Comparison of ENCODE assay signal across 8 cellular contexts in the genomic region with DNA sequence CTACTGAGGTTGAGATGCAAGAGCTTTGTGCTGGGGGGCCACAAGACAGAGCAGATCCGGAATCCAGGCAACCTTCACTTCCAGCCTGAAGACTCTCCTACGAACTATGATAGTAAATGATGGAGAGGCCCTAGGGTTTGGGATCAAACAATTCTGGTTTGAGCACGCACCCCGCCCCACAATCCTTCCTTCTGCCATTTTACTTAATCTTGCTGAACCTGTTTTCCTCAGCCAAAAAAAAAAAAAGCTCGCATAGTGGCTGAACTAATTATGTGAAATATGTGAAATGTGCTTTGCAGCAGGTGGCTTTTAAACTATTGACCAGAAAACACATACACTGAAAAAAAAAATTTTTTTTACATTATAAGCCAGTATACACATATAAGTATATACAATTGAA. TPM values are rescaled to one million over a fixed set of nuclear protein-coding genes. Genes with fewer than 3 reads are reported as not detected.
A peak's percentile ranks its signal among the peaks of the same experiment; 100 is the strongest.
DNase-seq lines count a peak whose midpoint lies in the region; ATAC-seq, FAIRE-seq and TF ChIP-seq lines count a peak whose summit lies in the region.

No MANE protein-coding gene starts in this region.

- peaks cover 14% of the 10 kb centered on the region for H3F3A ChIP-seq in DOHH2 (ENCODE audit: control insufficient read depth, insufficient read depth)

- peaks cover 4% of the 10 kb centered on the region; the same call in 1 of the 2 replicates for H4K20me1 ChIP-seq in DOHH2 (ENCODE audit: control insufficient read depth, insufficient read depth, low read depth, low read length)

- BruUV-seq in Panc1 (replicated peaks; lab: Mats Ljungman, UMichigan) = TSS peak; percentile 89

- H3K4me1 ChIP-seq in DOHH2 (ENCODE audit: control insufficient read depth, low read length) (peaks cover 19% of the 10 kb centered on the region), Panc1 (ENCODE audit: control insufficient read depth, insufficient read depth, low read length) (peaks cover 6% of the 10 kb centered on the region; the same call in 1 of the 2 replicates), esophagus muscularis mucosa (peaks cover 16 to 34% (median 27%) of the 10 kb centered on the region in 4 donors), psoas muscle (peaks cover 15% of the 10 kb centered on the region)

- ATAC-seq in Panc1 (no peak), psoas muscle (no peak), HG03354 (IDR thresholded peaks at IDR 0.05; ENCODE audit: poor library complexity, severe bottlenecking, unreplicated experiment) (no peak)

- intact Hi-C loops in Panc1 (cut with micrococcal nuclease; ENCODE audit: unreplicated experiment) (no loop called here), esophagus muscularis mucosa (cut with DNase I) (no loop called here), psoas muscle (cut with DNase I) (no loop called here)

- CTCF ChIA-PET in Panc1 (lab: Charles Lee) = no interaction called here

- DNase-seq in Panc1 (ENCODE audit: low read depth, low spot score) = no peak
- no peak for DNase-seq in esophagus muscularis mucosa (ENCODE audit: extremely low spot score)
- no peak for DNase-seq in psoas muscle
- no peak for DNase-seq in cortex of kidney (lab: John Stamatoyannopoulos, UW)
- no peak for DNase-seq in GM19239 (ENCODE audit: insufficient read length, low spot score)
- DNase-seq in dedifferentiated amniotic fluid mesenchymal stem cell (ENCODE audit: extremely low spot score) = no peak

- TF ChIP-seq EP300 in esophagus muscularis mucosa (IDR thresholded peaks at IDR 0.05) = no peak

- whole genome bisulfite sequencing in esophagus muscularis mucosa = 82% methylated on average over 5 of the region's 5 CpGs
- 70 to 81% (median 79%) methylated on average over 5 of the region's 5 CpGs for WGBS in psoas muscle, 3 donors

- in situ Hi-C loops in Panc1 (cut with HindIII; ENCODE audit: low pct_unique_long_range_greater_than_20kb, low sequenced_read_pairs) = no loop called here

- H3K9me3 ChIP-seq in DOHH2 (ENCODE audit: control insufficient read depth, insufficient read depth, low read length) (no peaks in the 10 kb centered on the region), Panc1 (ENCODE audit: control insufficient read depth, insufficient read depth, low read depth, low read length) (no peaks in the 10 kb centered on the region), esophagus muscularis mucosa (no peaks in the 10 kb centered on the region), psoas muscle (no peaks in the 10 kb centered on the region)

- peak overlapping the region; percentile 73 for H3K27ac ChIP-seq in DOHH2 (ENCODE audit: low read depth, low read length)
- H3K27ac ChIP-seq in Panc1 (ENCODE audit: low read length) = peak overlapping the region; percentile 78; the same call in 1 of the 2 replicates
- H3K27ac ChIP-seq in esophagus muscularis mucosa (replicated peaks in 1 of 4) = peak overlapping the region in 3 of 4 donors; percentile 89 to 94 (median 89)
- H3K27ac ChIP-seq in psoas muscle = peak overlapping the region; percentile 94

- peaks cover 42% of the 10 kb centered on the region for H3K79me2 ChIP-seq in DOHH2 (ENCODE audit: control insufficient read depth, low read length)

- TF ChIP-seq CTCF in DOHH2 (IDR thresholded peaks at IDR 0.05; ENCODE audit: low read depth, low read length, poor library complexity, severe bottlenecking) = no peak
- no peak for TF ChIP-seq CTCF in Panc1 (IDR thresholded peaks at IDR 0.05)
- no peak for TF ChIP-seq CTCF in esophagus muscularis mucosa (IDR thresholded peaks at IDR 0.05)
- TF ChIP-seq CTCF in psoas muscle (IDR thresholded peaks at IDR 0.05) = no peak

- H3K9me2 ChIP-seq in DOHH2 (replicated peaks; ENCODE audit: control insufficient read depth, low read length) = no peaks in the 10 kb centered on the region

- H3K27me3 ChIP-seq in DOHH2 (ENCODE audit: control insufficient read depth, low read length) (no peaks in the 10 kb centered on the region), Panc1 (ENCODE audit: control insufficient read depth, insufficient read depth, low read length) (no peaks in the 10 kb centered on the region), esophagus muscularis mucosa (no peaks in the 10 kb centered on the region), psoas muscle (ENCODE audit: insufficient read depth in 3 of 3, low read length in 2 of 3) (no peaks in the 10 kb centered on the region)

- no peak for FAIRE-seq in GM19239 (lab: Jason Lieb, UNC)

- H3K36me3 ChIP-seq in DOHH2 (ENCODE audit: control insufficient read depth, low read length) (peaks cover 29% of the 10 kb centered on the region), Panc1 (ENCODE audit: control insufficient read depth, insufficient read depth, low read length) (peaks cover 2% of the 10 kb centered on the region; the same call in 1 of the 2 replicates), esophagus muscularis mucosa (peaks cover 0 to 21% (median 6%) of the 10 kb centered on the region in 4 donors), psoas muscle (ENCODE audit: insufficient read depth in 1 of 2, low read depth in 1 of 2) (peaks cover 0 to 17% of the 10 kb centered on the region in 2 donors)

- POLR2A ChIA-PET in Panc1 (lab: Charles Lee) = interaction anchor here (0.6 kb wide), 1 partner anchor 1220 kb away, joined by 3 read pairs; no protein-coding TSS in a partner anchor

- H3K4me3 ChIP-seq in DOHH2 (ENCODE audit: low read length) (peak overlapping the region; percentile 86), Panc1 (ENCODE audit: low read depth in 2 of 2, low read length in 2 of 2) (peak overlapping the region in 1 of 2 experiments; percentile 55; a peak in 3 of 4 replicates), esophagus muscularis mucosa (peak overlapping the region; percentile 67 to 79 (median 70)), psoas muscle (peak overlapping the region; percentile 81)

- peak overlapping the region; percentile 74 for H3K4me2 ChIP-seq in DOHH2 (ENCODE audit: low read length)

- no peak for TF ChIP-seq POLR2A in esophagus muscularis mucosa (IDR thresholded peaks at IDR 0.05; ENCODE audit: low read depth)

RNA-seq across cellular contexts. Expression of a gene that starts 0.7 kb away (rescaled TPM):
- total RNA-seq in Panc1 (2021; ENCODE audit: unreplicated experiment) = 17.4 TPM
- polyA plus RNA-seq in Panc1 (2012; ENCODE audit: insufficient read length) = 21.8 TPM
- 10 to 100 TPM; 13.6 to 26.2 (median 21.8) TPM for total RNA-seq in esophagus muscularis mucosa
- 10 to 100 TPM in 2 of 4 donors, 1 to 10 TPM in 2; 5.1 to 12.0 (median 9.3) TPM for total RNA-seq in psoas muscle
- 10 to 100 TPM in 1 of 3 donors, 1 to 10 TPM in 2; 7.8 to 12.8 (median 8.8) TPM for polyA plus RNA-seq in psoas muscle

RNA-seq across cellular contexts. Expression of a gene that starts 17.0 kb away (rescaled TPM):
- 64.9 TPM for total RNA-seq in Panc1 (2021; ENCODE audit: unreplicated experiment)
- polyA plus RNA-seq in Panc1 (2012; ENCODE audit: insufficient read length) = 82.4 TPM
- 10 to 100 TPM; 28.7 to 53.3 (median 36.7) TPM for total RNA-seq in esophagus muscularis mucosa
- 100 to 1,000 TPM in 2 of 4 donors, 10 to 100 TPM in 2; 80.7 to 122 (median 92.0) TPM for total RNA-seq in psoas muscle
- 100 to 1,000 TPM in 1 of 3 donors, 10 to 100 TPM in 2; 62.4 to 116 (median 86.2) TPM for polyA plus RNA-seq in psoas muscle

RNA-seq across cellular contexts. Expression of a gene that starts 23.0 kb away (rescaled TPM):
- not detected for total RNA-seq in Panc1 (2021; ENCODE audit: unreplicated experiment)
- polyA plus RNA-seq in Panc1 (2012; ENCODE audit: insufficient read length) = 0.57 TPM
- 1 to 10 TPM in 3 of 4 donors, under 1 TPM in 1; 0.83 to 9.7 (median 2.9) TPM for total RNA-seq in esophagus muscularis mucosa
- 1 to 10 TPM in 2 of 4 donors, under 1 TPM in 2; 0.96 to 2.4 (median 1.1) TPM for total RNA-seq in psoas muscle
- 1 to 10 TPM; 1.0 to 1.3 (median 1.3) TPM for polyA plus RNA-seq in psoas muscle

RNA-seq across cellular contexts. Expression of a gene that starts 45.0 kb away (rescaled TPM):
- not detected for total RNA-seq in Panc1 (2021; ENCODE audit: unreplicated experiment)
- not detected for polyA plus RNA-seq in Panc1 (2012; ENCODE audit: insufficient read length)
- not detected for total RNA-seq in esophagus muscularis mucosa
- total RNA-seq in psoas muscle = not detected
- not detected for polyA plus RNA-seq in psoas muscle
